Comparison of ENCODE assay signal across 10 cellular contexts in the genomic region with DNA sequence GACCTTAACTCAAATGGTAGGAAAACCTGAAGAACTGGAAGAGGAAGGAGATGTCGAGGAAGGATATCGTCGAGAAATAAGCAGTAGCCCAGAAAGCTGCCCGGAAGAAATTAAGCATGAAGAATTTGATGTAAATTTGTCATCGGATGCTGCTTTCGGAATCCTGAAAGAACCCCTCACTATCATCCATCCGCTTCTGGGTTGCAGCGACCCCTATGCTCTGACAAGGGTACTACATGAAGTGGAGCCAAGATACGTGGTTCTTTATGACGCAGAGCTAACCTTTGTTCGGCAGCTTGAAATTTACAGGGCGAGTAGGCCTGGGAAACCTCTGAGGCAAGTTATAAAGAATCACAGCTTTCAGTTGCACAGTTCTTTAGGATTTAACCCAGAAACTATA. TPM values are rescaled to one million over a fixed set of nuclear protein-coding genes. Genes with fewer than 3 reads are reported as not detected.
DNase-seq lines count a peak whose midpoint lies in the region; TF ChIP-seq lines count a peak whose summit lies in the region.
"Had no signal": no experiment of that assay in that cellular context is flagged by ENCODE, and none has a peak within 500 bp of the region (broad histone marks: within the 10 kb centered on the region; RNA-seq: fewer than 3 reads in every experiment).

No MANE protein-coding gene starts in this region.

- H2AFZ ChIP-seq in SU-DHL-6 (ENCODE audit: low read depth, low read length, severe bottlenecking) (no peak overlapping the region), GM23248 (no peak overlapping the region)

- no peaks in the 10 kb centered on the region for H4K20me1 ChIP-seq in SU-DHL-6 (ENCODE audit: low read depth, low read length)
- H4K20me1 ChIP-seq in GM23248 (ENCODE audit: insufficient read depth), result no peaks in the 10 kb centered on the region

- no peak overlapping the region for H3K4me2 ChIP-seq in SU-DHL-6 (ENCODE audit: low read depth, low read length, poor library complexity, severe bottlenecking)
- no peak overlapping the region for H3K4me2 ChIP-seq in GM23248 (ENCODE audit: unreplicated experiment)

- H3K27ac ChIP-seq in SU-DHL-6 (ENCODE audit: low read depth, low read length) (no peak overlapping the region), iPS DF 6.9 (ENCODE audit: low read length) (no peak overlapping the region), GM23248 (no peak overlapping the region), tibial nerve (no peak overlapping the region)

- TF ChIP-seq EP300 in tibial nerve (IDR thresholded peaks at IDR 0.05), result no peak

- intact Hi-C loops in Caco-2 (cut with micrococcal nuclease; ENCODE audit: unreplicated experiment), result no loop called here
- intact Hi-C loops in posterior cingulate gyrus (cut with DNase I), result no loop called here

- CTCF ChIA-PET in Caco-2 (lab: Charles Lee), result interaction anchor here (0.7 to 2.4 kb wide), 2 partner anchors 16 to 334 kb away, joined by 3 to 12 read pairs; a partner anchor contains a TSS

- peak; percentile 17 for DNase-seq in ACHN
- DNase-seq in Caco-2, result peak in 1 of 2 experiments; percentile 27
- DNase-seq in iPS DF 6.9 (ENCODE audit: low read depth, low spot score), result peak; percentile 37
- no peak for DNase-seq in MG63
- DNase-seq in GM23248, result no peak
- no peak for DNase-seq in posterior cingulate gyrus
- DNase-seq in tibial nerve (ENCODE audit: low spot score in 2 of 2), result no peak
- DNase-seq: activated effector memory CD4-positive, alpha-beta T cell treated with anti-CD3 and anti-CD28 coated beads, Interleukin-2, amount 50 U/mL, for 16 hours; SHP77 had no signal

- H3K27ac Mint-ChIP-seq in Caco-2 (ENCODE audit: unreplicated experiment), result no peak overlapping the region

- no peaks in the 10 kb centered on the region for H3K27me3 Mint-ChIP-seq in Caco-2 (ENCODE audit: insufficient read depth, unreplicated experiment)

- H3K9me3 Mint-ChIP-seq in Caco-2 (ENCODE audit: unreplicated experiment), result no peaks in the 10 kb centered on the region

- H3K4me3 ChIP-seq in Caco-2 (ENCODE audit: low read depth, low read length) (no peak overlapping the region), SU-DHL-6 (ENCODE audit: insufficient read depth, low read length, poor library complexity, severe bottlenecking) (no peak overlapping the region), iPS DF 6.9 (ENCODE audit: low read length) (no peak overlapping the region), MG63 (no peak overlapping the region), GM23248 (no peak overlapping the region), tibial nerve (no peak overlapping the region)

- H3K4me3 Mint-ChIP-seq in Caco-2 (ENCODE audit: unreplicated experiment), result no peak overlapping the region

- TF ChIP-seq CTCF in Caco-2 (IDR thresholded peaks at IDR 0.05; ENCODE audit: insufficient read depth in 1 of 2, low read depth in 1 of 2, low read length in 1 of 2, severe bottlenecking in 1 of 2, unreplicated experiment in 1 of 2) (peak; percentile 34 to 38), SU-DHL-6 (IDR thresholded peaks at IDR 0.05; ENCODE audit: insufficient read depth, low read length, poor library complexity, severe bottlenecking) (peak; percentile 26), tibial nerve (IDR thresholded peaks at IDR 0.05) (peak in 1 of 5 experiments; percentile 23)

- H3K36me3 Mint-ChIP-seq in Caco-2 (ENCODE audit: insufficient read depth, unreplicated experiment), result no peaks in the 10 kb centered on the region

- H3K9ac ChIP-seq in SU-DHL-6 (ENCODE audit: low read length), result no peak overlapping the region
- H3K9ac ChIP-seq in GM23248, result no peak overlapping the region

- H3K79me2 ChIP-seq in SU-DHL-6 (ENCODE audit: insufficient read depth, low read length) (no peaks in the 10 kb centered on the region), GM23248 (ENCODE audit: insufficient read depth) (no peaks in the 10 kb centered on the region)

- WGBS in iPS DF 6.9 (ENCODE audit: insufficient coverage, insufficient read length), result no CpG with 5 or more reads among the region's 12 CpGs
- WGBS in GM23248 (ENCODE audit: low coverage in 1 of 2, low lambda C conversion rate in 2 of 2, missing lambda C conversion rate in 2 of 2), 2 experiments, result 80 to 81% methylated on average over 12 of the region's 12 CpGs
- 73 to 80% methylated on average over 12 of the region's 12 CpGs for WGBS in tibial nerve, 2 donors

- in situ Hi-C loops in ACHN (cut with HindIII; ENCODE audit: low pct_ligation_motif_present, low pct_unique_long_range_greater_than_20kb, low sequenced_read_pairs), result no loop called here
- in situ Hi-C loops in GM23248 (cut with MboI), result loop anchor here (25.0 kb wide), 3 partner anchors 277 to 602 kb away; no protein-coding TSS in a partner anchor

- BruUV-seq in Caco-2 (replicated peaks; lab: Mats Ljungman, UMichigan), result no TSS peak

- H3K9me2 ChIP-seq in SU-DHL-6 (replicated peaks; ENCODE audit: insufficient read depth, low read length) (no peaks in the 10 kb centered on the region), GM23248 (ENCODE audit: insufficient read depth) (no peaks in the 10 kb centered on the region)

- no peaks in the 10 kb centered on the region for H3F3A ChIP-seq in SU-DHL-6 (ENCODE audit: insufficient read depth)
- peaks cover 19% of the 10 kb centered on the region; the same call in 1 of the 2 replicates for H3F3A ChIP-seq in GM23248 (ENCODE audit: insufficient read depth)

- POLR2A ChIA-PET in Caco-2 (lab: Charles Lee), result no interaction called here

- no peak for TF ChIP-seq POLR2A in tibial nerve (IDR thresholded peaks at IDR 0.05)

- H3K4me1 ChIP-seq in Caco-2, result peaks cover 19% of the 10 kb centered on the region
- H3K4me1 ChIP-seq in iPS DF 6.9 (ENCODE audit: control insufficient read depth, insufficient read depth, low read length), result no peaks in the 10 kb centered on the region
- H3K4me1 ChIP-seq in GM23248 (ENCODE audit: insufficient read depth), result peaks cover 10% of the 10 kb centered on the region
- H3K4me1 ChIP-seq in tibial nerve, result peaks cover 0 to 10% (median 4%) of the 10 kb centered on the region in 4 donors

- peaks cover 2% of the 10 kb centered on the region; the same call in 1 of the 2 replicates for H3K36me3 ChIP-seq in Caco-2 (ENCODE audit: control insufficient read depth, insufficient read depth, low read length)
- peaks cover 44% of the 10 kb centered on the region for H3K36me3 ChIP-seq in SU-DHL-6 (ENCODE audit: low read length)
- peaks cover 2% of the 10 kb centered on the region; the same call in 1 of the 2 replicates for H3K36me3 ChIP-seq in iPS DF 6.9 (ENCODE audit: control insufficient read depth, insufficient read depth, low read length)
- H3K36me3 ChIP-seq in MG63, result peaks cover 33% of the 10 kb centered on the region
- H3K36me3 ChIP-seq in GM23248 (ENCODE audit: low read depth), result peaks cover 39% of the 10 kb centered on the region
- H3K36me3 ChIP-seq in tibial nerve, result peaks cover 0 to 71% (median 0%) of the 10 kb centered on the region in 3 donors

- H3K9me3 ChIP-seq in Caco-2 (no peaks in the 10 kb centered on the region), SU-DHL-6 (ENCODE audit: insufficient read depth, low read length) (no peaks in the 10 kb centered on the region), iPS DF 6.9 (ENCODE audit: control insufficient read depth, insufficient read depth, low read length) (no peaks in the 10 kb centered on the region), MG63 (no peaks in the 10 kb centered on the region), GM23248 (ENCODE audit: low read depth) (no peaks in the 10 kb centered on the region), tibial nerve (no peaks in the 10 kb centered on the region)

- peaks cover 6% of the 10 kb centered on the region for H3K4me1 Mint-ChIP-seq in Caco-2 (ENCODE audit: low read depth, unreplicated experiment)

- H3K27me3 ChIP-seq in Caco-2 (replicated peaks; ENCODE audit: control insufficient read depth, insufficient read depth, low read length) (no peaks in the 10 kb centered on the region), SU-DHL-6 (ENCODE audit: low read length) (no peaks in the 10 kb centered on the region), iPS DF 6.9 (ENCODE audit: control insufficient read depth, insufficient read depth, low read length) (no peaks in the 10 kb centered on the region), MG63 (no peaks in the 10 kb centered on the region), GM23248 (replicated peaks; ENCODE audit: insufficient read depth) (no peaks in the 10 kb centered on the region), tibial nerve (no peaks in the 10 kb centered on the region)

RNA-seq across cellular contexts. Expression of a gene that starts 15.5 kb away (rescaled TPM):
- 6.8 and 7.1 TPM in 2 replicates for total RNA-seq in Caco-2 (2022)
- 4.8 and 12.4 TPM in 2 replicates for total RNA-seq in MG63 (2014; rRNA removed; shearing (Covaris generic); ENCODE audit: low replicate concordance)
- 7.5 and 14.3 TPM in 2 replicates for total RNA-seq in GM23248 (2014; rRNA removed; shearing (Covaris generic))
- 19.3 and 20.1 TPM in 2 replicates for polyA plus RNA-seq in GM23248 (2016; fragmentation: Nextera tagmentation; extraction: Ambion mirVana)
- 1 to 10 TPM; 7.3 to 8.7 (median 7.9) TPM for total RNA-seq in tibial nerve

Comparison
In these comparisons a context has a peak if more than half of its experiments do, and no peak if none do; other contexts are left out.
1. DNase-seq: peak in ACHN (single experiment) and iPS DF 6.9 (single experiment); none in MG63 (single experiment), GM23248 (single experiment), posterior cingulate gyrus (0 of 10) and tibial nerve (0 of 2).